ENCODE assay signal across 22 cellular contexts in genomic region chr1:207030522-207031009, GRCh38. TPM values are rescaled to one million over a fixed set of nuclear protein-coding genes. Genes with fewer than 3 reads are reported as not detected.
A peak's percentile ranks its signal among the peaks of the same experiment; 100 is the strongest.
DNase-seq lines count a peak whose midpoint lies in the region; ATAC-seq and TF ChIP-seq lines count a peak whose summit lies in the region.
"Had no signal": no experiment of that assay in that cellular context is flagged by ENCODE, and none has a peak within 500 bp of the region (broad histone marks: within the 10 kb centered on the region; RNA-seq: fewer than 3 reads in every experiment).

No MANE protein-coding gene starts in this region.

- no peak overlapping the region for H3K4me3 Mint-ChIP-seq in activated T-helper 1 cell treated with anti-CD3 and anti-CD28 coated beads, Interleukin-12 subunit alpha, Interleukin-12 subunit beta, Interleukin-2, Interleukin-4 antibody, amounts not matched to agents 30 ng/mL and 10 ng/mL and 1 ng/mL, durations not matched to agents 14 hours and 24 hours and 36 hours
- H3K4me3 Mint-ChIP-seq: HFFc6; stimulated activated effector memory CD8-positive, alpha-beta T cell treated with anti-CD3 and anti-CD28 coated beads, Interleukin-12 subunit alpha, Interleukin-12 subunit beta, amount 100 ng/mL, for 72 hours had no signal

- CTCF ChIA-PET in PC-3 (lab: Charles Lee), result interaction anchor here (1.1 kb wide), 1 partner anchor 10 kb away, joined by 3 read pairs; no protein-coding TSS in a partner anchor

- H4K5ac ChIP-seq in mesendoderm (ENCODE audit: low read length), result no peak overlapping the region

- H2AK5ac ChIP-seq in mesendoderm (ENCODE audit: low read length), result no peak overlapping the region

- H2BK15ac ChIP-seq in mesendoderm (replicated peaks; ENCODE audit: low read depth), result no peak overlapping the region

- H3K4me3 ChIP-seq in PC-3 (ENCODE audit: low read length) (peak overlapping the region; percentile 69), endocrine pancreas (ENCODE audit: control insufficient read depth, insufficient read depth, low read length) (peak overlapping the region; percentile 97), mesendoderm (ENCODE audit: low read length) (no peak overlapping the region), upper lobe of left lung (peak overlapping the region in 3 of 4 donors; percentile 38 to 52 (median 52))
- H3K4me3 ChIP-seq: BLaER1, esophagus muscularis mucosa, heart right ventricle, ovary, tibial nerve had no signal

- peaks cover 26% of the 10 kb centered on the region for H3F3A ChIP-seq in PC-3 (ENCODE audit: low read length, unreplicated experiment)

- H3K36me3 ChIP-seq in PC-3 (ENCODE audit: low read depth, low read length) (peaks cover 8% of the 10 kb centered on the region), endocrine pancreas (ENCODE audit: control insufficient read depth, insufficient read depth, low read length) (no peaks in the 10 kb centered on the region), mesendoderm (ENCODE audit: control insufficient read depth, insufficient read depth, low read length) (no peaks in the 10 kb centered on the region), upper lobe of left lung (no peaks in the 10 kb centered on the region)
- H3K36me3 ChIP-seq: BLaER1, esophagus muscularis mucosa, heart right ventricle, ovary, tibial nerve had no signal

- no peak for TF ChIP-seq POLR2A in upper lobe of left lung (IDR thresholded peaks at IDR 0.05)

- no peaks in the 10 kb centered on the region for H3K9me2 ChIP-seq in PC-3 (replicated peaks; ENCODE audit: low read length)

- H3K27me3 ChIP-seq in PC-3 (ENCODE audit: low read length), result no peaks in the 10 kb centered on the region
- no peaks in the 10 kb centered on the region for H3K27me3 ChIP-seq in endocrine pancreas (ENCODE audit: control insufficient read depth, insufficient read depth, low read length)
- H3K27me3 ChIP-seq in mesendoderm (ENCODE audit: insufficient read depth, low read length, poor library complexity), result no peaks in the 10 kb centered on the region
- H3K27me3 ChIP-seq in upper lobe of left lung, result no peaks in the 10 kb centered on the region
- H3K27me3 ChIP-seq: BLaER1, ovary had no signal

- H3K4me1 ChIP-seq in PC-3 (ENCODE audit: insufficient read depth, low read length) (peaks cover 97% of the 10 kb centered on the region), endocrine pancreas (ENCODE audit: control insufficient read depth, insufficient read depth, low read length) (peaks cover 69% of the 10 kb centered on the region), mesendoderm (ENCODE audit: control insufficient read depth, low read depth, low read length) (peaks cover 16% of the 10 kb centered on the region), upper lobe of left lung (peaks cover 4 to 16% (median 13%) of the 10 kb centered on the region in 4 donors)
- H3K4me1 ChIP-seq: BLaER1 had no signal

- H3K4me2 ChIP-seq in PC-3 (ENCODE audit: low read length), result peak overlapping the region; percentile 89
- H3K4me2 ChIP-seq in mesendoderm (ENCODE audit: low read length), result no peak overlapping the region
- H3K4me2 ChIP-seq: BLaER1 had no signal

- no peak overlapping the region for H3K18ac ChIP-seq in mesendoderm (ENCODE audit: low read length)

- ATAC-seq in PC-3 (no peak), upper lobe of left lung (ENCODE audit: low FRiP score in 2 of 2) (peak; percentile 24 to 38), GM21529 (IDR thresholded peaks at IDR 0.05; ENCODE audit: unreplicated experiment) (no peak), HG02642 (IDR thresholded peaks at IDR 0.05; ENCODE audit: poor library complexity, unreplicated experiment) (no peak)
- ATAC-seq: stimulated activated effector memory CD8-positive, alpha-beta T cell treated with anti-CD3 and anti-CD28 coated beads, Interleukin-12 subunit alpha, Interleukin-12 subunit beta, amount 100 ng/mL, for 72 hours had no signal

- no peak overlapping the region for H2AFZ ChIP-seq in PC-3 (ENCODE audit: low read length)

- peak overlapping the region; percentile 95 for H3K27ac ChIP-seq in PC-3 (ENCODE audit: low read length)
- no peak overlapping the region for H3K27ac ChIP-seq in mesendoderm (ENCODE audit: low read depth, low read length)
- peak overlapping the region; percentile 82 to 90 (median 83) for H3K27ac ChIP-seq in upper lobe of left lung
- H3K27ac ChIP-seq in substantia nigra (ENCODE audit: low read depth, low read length, poor library complexity, severe bottlenecking), result no peak overlapping the region
- H3K27ac ChIP-seq: BLaER1, esophagus muscularis mucosa, heart right ventricle, ovary had no signal

- H3K36me3 Mint-ChIP-seq in activated T-helper 1 cell treated with anti-CD3 and anti-CD28 coated beads, Interleukin-12 subunit alpha, Interleukin-12 subunit beta, Interleukin-2, Interleukin-4 antibody, amounts not matched to agents 30 ng/mL and 10 ng/mL and 1 ng/mL, durations not matched to agents 14 hours and 24 hours and 36 hours (ENCODE audit: low read depth), result no peaks in the 10 kb centered on the region
- H3K36me3 Mint-ChIP-seq: stimulated activated effector memory CD8-positive, alpha-beta T cell treated with anti-CD3 and anti-CD28 coated beads, Interleukin-12 subunit alpha, Interleukin-12 subunit beta, amount 100 ng/mL, for 72 hours had no signal

- no peak overlapping the region for H3K56ac ChIP-seq in mesendoderm (ENCODE audit: low read length)

- H2BK120ac ChIP-seq in mesendoderm (ENCODE audit: low read depth, low read length), result no peak overlapping the region

- no peak overlapping the region for H2BK5ac ChIP-seq in mesendoderm (ENCODE audit: low read length)

- BruUV-seq in PC-3 (replicated peaks; lab: Mats Ljungman, UMichigan), result no TSS peak

- no peak overlapping the region for H3K27ac Mint-ChIP-seq in activated T-helper 1 cell treated with anti-CD3 and anti-CD28 coated beads, Interleukin-12 subunit alpha, Interleukin-12 subunit beta, Interleukin-2, Interleukin-4 antibody, amounts not matched to agents 30 ng/mL and 10 ng/mL and 1 ng/mL, durations not matched to agents 14 hours and 24 hours and 36 hours
- H3K27ac Mint-ChIP-seq: stimulated activated effector memory CD8-positive, alpha-beta T cell treated with anti-CD3 and anti-CD28 coated beads, Interleukin-12 subunit alpha, Interleukin-12 subunit beta, amount 100 ng/mL, for 72 hours had no signal

- TF ChIP-seq EP300 in upper lobe of left lung (IDR thresholded peaks at IDR 0.05), result no peak

- no peaks in the 10 kb centered on the region for H3K9me3 Mint-ChIP-seq in activated T-helper 1 cell treated with anti-CD3 and anti-CD28 coated beads, Interleukin-12 subunit alpha, Interleukin-12 subunit beta, Interleukin-2, Interleukin-4 antibody, amounts not matched to agents 30 ng/mL and 10 ng/mL and 1 ng/mL, durations not matched to agents 14 hours and 24 hours and 36 hours
- H3K9me3 Mint-ChIP-seq: HFFc6; stimulated activated effector memory CD8-positive, alpha-beta T cell treated with anti-CD3 and anti-CD28 coated beads, Interleukin-12 subunit alpha, Interleukin-12 subunit beta, amount 100 ng/mL, for 72 hours had no signal

- H4K8ac ChIP-seq in mesendoderm (ENCODE audit: low read depth, low read length), result no peak overlapping the region

- no peak overlapping the region for H3K4ac ChIP-seq in mesendoderm (ENCODE audit: low read depth, low read length)

- intact Hi-C loops in PC-3 (cut with micrococcal nuclease), result loop anchor here (1.0 kb wide), 3 partner anchors 9 to 48 kb away; no protein-coding TSS in a partner anchor
- intact Hi-C loops in activated T-helper 1 cell treated with anti-CD3 and anti-CD28 coated beads, Interleukin-12 subunit alpha, Interleukin-12 subunit beta, Interleukin-2, Interleukin-4 antibody, amounts not matched to agents 30 ng/mL and 10 ng/mL and 1 ng/mL, durations not matched to agents 14 hours and 24 hours and 36 hours (cut with micrococcal nuclease), result no loop called here

- TF ChIP-seq CTCF in PC-3 (conservative IDR thresholded peaks at IDR 0.05; ENCODE audit: low read depth, low read length), result no peak
- no peak for TF ChIP-seq CTCF in upper lobe of left lung (IDR thresholded peaks at IDR 0.05)

- H3K9ac ChIP-seq in PC-3 (ENCODE audit: low read length) (peak overlapping the region; percentile 85), endocrine pancreas (ENCODE audit: control insufficient read depth, insufficient read depth, low read length) (peak overlapping the region; percentile 96), mesendoderm (ENCODE audit: low read length) (no peak overlapping the region)
- H3K9ac ChIP-seq: BLaER1 had no signal

- WGBS in mesendoderm (ENCODE audit: extremely low coverage, insufficient coverage, low lambda C conversion rate), result no CpG with 5 or more reads among the region's 5 CpGs
- WGBS in upper lobe of left lung, 2 donors, result 53 to 64% methylated on average over 5 of the region's 5 CpGs

- H3K79me2 ChIP-seq in PC-3 (ENCODE audit: low read length), result peaks cover 71% of the 10 kb centered on the region
- H3K79me2 ChIP-seq in mesendoderm (ENCODE audit: control insufficient read depth, insufficient read depth, low read length), result no peaks in the 10 kb centered on the region

- H3K27me3 Mint-ChIP-seq in activated T-helper 1 cell treated with anti-CD3 and anti-CD28 coated beads, Interleukin-12 subunit alpha, Interleukin-12 subunit beta, Interleukin-2, Interleukin-4 antibody, amounts not matched to agents 30 ng/mL and 10 ng/mL and 1 ng/mL, durations not matched to agents 14 hours and 24 hours and 36 hours (ENCODE audit: insufficient read depth), result peaks cover 38% of the 10 kb centered on the region

- no peaks in the 10 kb centered on the region for H4K20me1 ChIP-seq in PC-3 (ENCODE audit: low read length)
- H4K20me1 ChIP-seq: BLaER1 had no signal

- no peak overlapping the region for H3K23ac ChIP-seq in mesendoderm (ENCODE audit: low read length)

- H3K4me1 Mint-ChIP-seq in activated T-helper 1 cell treated with anti-CD3 and anti-CD28 coated beads, Interleukin-12 subunit alpha, Interleukin-12 subunit beta, Interleukin-2, Interleukin-4 antibody, amounts not matched to agents 30 ng/mL and 10 ng/mL and 1 ng/mL, durations not matched to agents 14 hours and 24 hours and 36 hours (ENCODE audit: low read depth), result no peaks in the 10 kb centered on the region
- H3K4me1 Mint-ChIP-seq: stimulated activated effector memory CD8-positive, alpha-beta T cell treated with anti-CD3 and anti-CD28 coated beads, Interleukin-12 subunit alpha, Interleukin-12 subunit beta, amount 100 ng/mL, for 72 hours had no signal

- POLR2A ChIA-PET in PC-3 (lab: Charles Lee; ENCODE audit: unreplicated experiment), result interaction anchor here (0.6 to 6.3 kb wide), 7 partner anchors 10 to 171 kb away, joined by 3 to 97 read pairs (median 10); partner anchors contain the start of gene PFKFB2

- H3K9me3 ChIP-seq in PC-3 (ENCODE audit: low read length), result no peaks in the 10 kb centered on the region
- no peaks in the 10 kb centered on the region for H3K9me3 ChIP-seq in endocrine pancreas (ENCODE audit: control insufficient read depth, low read length)
- no peaks in the 10 kb centered on the region for H3K9me3 ChIP-seq in upper lobe of left lung
- H3K9me3 ChIP-seq: BLaER1, esophagus muscularis mucosa, heart right ventricle, ovary, tibial nerve had no signal

- DNase-seq in PC-3 (peak; percentile 23), mesendoderm (peak; percentile 53), upper lobe of left lung (no peak), substantia nigra (lab: John Stamatoyannopoulos, UW) (no peak)
- DNase-seq in activated T-helper 1 cell treated with anti-CD3 and anti-CD28 coated beads, Interleukin-12 subunit alpha, Interleukin-12 subunit beta, Interleukin-2, Interleukin-4 antibody, amounts not matched to agents 30 ng/mL and 10 ng/mL and 1 ng/mL, durations not matched to agents 14 hours and 24 hours and 36 hours (ENCODE audit: low spot score), result no peak
- DNase-seq: activated effector memory CD4-positive, alpha-beta T cell treated with Interleukin-2 at 50 U/mL for 16 hours; heart right ventricle; HFFc6; islet precursor cell; NCI-H2171 treated with DMSO at 0.1 percent for 48 hours; ovary; Right ventricle myocardium superior; T-helper 2 cell had no signal

- H3K79me1 ChIP-seq in mesendoderm (ENCODE audit: low read length), result no peaks in the 10 kb centered on the region

RNA-seq across cellular contexts. Expression of gene C1orf116, which starts 2.0 kb away (rescaled TPM):
- 34.9 and 36.2 TPM in 2 replicates for total RNA-seq in PC-3 (2014; rRNA removed)
- polyA plus RNA-seq in mesendoderm (2013, experiment 1 of 2), result 1.6 TPM
- 1.5 TPM for polyA plus RNA-seq in mesendoderm (2013, experiment 2 of 2)
- 100 to 1,000 TPM in 5 of 6 donors, 10 to 100 TPM in 1; 92.5 to 222 (median 193) TPM for total RNA-seq in upper lobe of left lung
- not detected in 2 replicates for total RNA-seq in activated T-helper 1 cell treated with anti-CD3 and anti-CD28 coated beads, Interleukin-12 subunit alpha, Interleukin-12 subunit beta, Interleukin-2, Interleukin-4 antibody, amounts not matched to agents 30 ng/mL and 10 ng/mL and 1 ng/mL, durations not matched to agents 14 hours and 24 hours and 36 hours
- total RNA-seq: activated CD8-positive, alpha-beta memory T cell treated with anti-CD3 and anti-CD28 coated beads for 36 hours had no signal

RNA-seq across cellular contexts. Expression of gene YOD1, which starts 20.4 kb away (rescaled TPM):
- 54.0 and 63.9 TPM in 2 replicates for total RNA-seq in PC-3 (2014; rRNA removed)
- polyA plus RNA-seq in mesendoderm (2013, experiment 1 of 2), result 5.0 TPM
- 4.9 TPM for polyA plus RNA-seq in mesendoderm (2013, experiment 2 of 2)
- total RNA-seq in upper lobe of left lung, result 10 to 100 TPM in 3 of 6 donors, 1 to 10 TPM in 3; 6.0 to 24.4 (median 9.4) TPM
- 8.4 and 8.7 TPM in 2 replicates for total RNA-seq in activated T-helper 1 cell treated with anti-CD3 and anti-CD28 coated beads, Interleukin-12 subunit alpha, Interleukin-12 subunit beta, Interleukin-2, Interleukin-4 antibody, amounts not matched to agents 30 ng/mL and 10 ng/mL and 1 ng/mL, durations not matched to agents 14 hours and 24 hours and 36 hours

RNA-seq across cellular contexts. Expression of gene PFKFB2, which starts 22.5 kb away (rescaled TPM):
- total RNA-seq in PC-3 (2014; rRNA removed) (37.5 and 48.6 TPM in 2 replicates), upper lobe of left lung (10 to 100 TPM; 25.3 to 95.5 (median 58.0) TPM)
- polyA plus RNA-seq in mesendoderm (2013, experiment 1 of 2), result 3.9 TPM
- polyA plus RNA-seq in mesendoderm (2013, experiment 2 of 2), result 3.9 TPM
- total RNA-seq in activated T-helper 1 cell treated with anti-CD3 and anti-CD28 coated beads, Interleukin-12 subunit alpha, Interleukin-12 subunit beta, Interleukin-2, Interleukin-4 antibody, amounts not matched to agents 30 ng/mL and 10 ng/mL and 1 ng/mL, durations not matched to agents 14 hours and 24 hours and 36 hours, result 2.9 and 4.4 TPM in 2 replicates

RNA-seq across cellular contexts. Expression of gene C4BPB, which starts 58.1 kb away (rescaled TPM):
- not detected in 2 replicates for total RNA-seq in PC-3 (2014; rRNA removed)
- polyA plus RNA-seq in mesendoderm (2013, experiment 1 of 2), result not detected
- not detected for polyA plus RNA-seq in mesendoderm (2013, experiment 2 of 2)
- total RNA-seq in upper lobe of left lung, result 10 to 100 TPM in 2 of 6 donors, 1 to 10 TPM in 4; 1.1 to 40.9 (median 9.2) TPM
- 2.3 TPM in 2 replicates for total RNA-seq in activated T-helper 1 cell treated with anti-CD3 and anti-CD28 coated beads, Interleukin-12 subunit alpha, Interleukin-12 subunit beta, Interleukin-2, Interleukin-4 antibody, amounts not matched to agents 30 ng/mL and 10 ng/mL and 1 ng/mL, durations not matched to agents 14 hours and 24 hours and 36 hours
- total RNA-seq: chondrocyte had no signal

Comparison
In these comparisons a context has a peak if more than half of its experiments do, and no peak if none do; other contexts are left out.
1. ATAC-seq: peak in upper lobe of left lung (2 of 2); none in PC-3 (single experiment), GM21529 (single experiment) and HG02642 (single experiment).
2. DNase-seq: peak in PC-3 (single experiment) and mesendoderm (single experiment); none in upper lobe of left lung (0 of 2), substantia nigra (0 of 49) and activated T-helper 1 cell treated with anti-CD3 and anti-CD28 coated beads, Interleukin-12 subunit alpha, Interleukin-12 subunit beta, Interleukin-2, Interleukin-4 antibody, amounts not matched to agents 30 ng/mL and 10 ng/mL and 1 ng/mL, durations not matched to agents 14 hours and 24 hours and 36 hours (single experiment).
3. H3K27ac ChIP-seq: peak in PC-3 (single experiment) and upper lobe of left lung (4 of 4); none in mesendoderm (single experiment) and substantia nigra (single experiment).
4. RNA of gene C1orf116, which starts 2.0 kb away (total RNA-seq): 92.5 to 222 TPM in upper lobe of left lung and 34.9 to 36.2 TPM in PC-3; not detected in activated T-helper 1 cell treated with anti-CD3 and anti-CD28 coated beads, Interleukin-12 subunit alpha, Interleukin-12 subunit beta, Interleukin-2, Interleukin-4 antibody, amounts not matched to agents 30 ng/mL and 10 ng/mL and 1 ng/mL, durations not matched to agents 14 hours and 24 hours and 36 hours; every median in the first group is over 10 times any median in the second.